In the genomic region with DNA sequence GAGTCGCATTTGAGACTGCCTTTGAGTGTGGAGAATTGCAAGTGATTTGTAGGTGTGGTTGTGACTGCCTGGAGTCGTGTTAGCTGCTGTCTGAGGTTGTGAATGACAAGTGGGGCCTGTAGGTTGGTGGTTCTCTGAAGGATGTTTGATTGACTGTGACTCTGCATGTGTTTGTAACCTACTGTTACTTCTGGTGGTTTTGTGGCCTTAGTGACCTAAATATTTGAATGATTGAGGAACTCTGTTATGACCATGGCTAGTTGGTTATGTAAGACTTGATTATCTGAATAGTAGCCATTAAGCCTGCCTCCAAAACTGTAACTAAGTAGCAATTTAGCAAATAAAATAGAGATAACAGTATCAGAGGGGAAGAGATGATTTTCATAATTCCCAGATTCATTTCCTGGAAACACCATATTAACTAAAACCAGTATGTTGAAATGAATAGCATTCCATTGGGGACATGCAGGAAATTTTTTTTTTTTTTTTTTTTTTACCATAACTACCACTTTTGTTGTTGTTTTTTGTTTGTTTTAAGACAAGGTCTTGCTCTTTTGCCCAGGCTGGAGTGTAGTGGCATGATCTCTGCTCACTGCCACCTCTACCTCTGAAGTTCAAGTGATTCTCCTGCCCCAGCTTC, we compare ENCODE assay signal across 8 cellular contexts. TPM values are rescaled to one million over a fixed set of nuclear protein-coding genes. Genes with fewer than 3 reads are reported as not detected.
DNase-seq lines count a peak whose midpoint lies in the region; ATAC-seq and TF ChIP-seq lines count a peak whose summit lies in the region.

No MANE protein-coding gene starts in this region.

- TF ChIP-seq CTCF in 22Rv1 (IDR thresholded peaks at IDR 0.05) = no peak
- TF ChIP-seq CTCF in mucosa of descending colon (IDR thresholded peaks at IDR 0.05) = no peak

- no peaks in the 10 kb centered on the region for H3K4me1 ChIP-seq in SJSA1 (replicated peaks)
- no peaks in the 10 kb centered on the region for H3K4me1 ChIP-seq in rectal smooth muscle tissue (ENCODE audit: control insufficient read depth, insufficient read depth, low read length)
- H3K4me1 ChIP-seq in mucosa of descending colon (ENCODE audit: low read depth) = peaks cover 3% of the 10 kb centered on the region

- no peaks in the 10 kb centered on the region for H3K36me3 ChIP-seq in SJSA1
- no peaks in the 10 kb centered on the region for H3K36me3 ChIP-seq in rectal smooth muscle tissue (ENCODE audit: control insufficient read depth, insufficient read depth, low read length)
- no peaks in the 10 kb centered on the region for H3K36me3 ChIP-seq in mucosa of descending colon (ENCODE audit: low read depth)

- H3K9me3 ChIP-seq in SJSA1 (replicated peaks) (peaks cover 15% of the 10 kb centered on the region; the same call in 1 of the 2 replicates), mucosa of descending colon (peaks cover 43% of the 10 kb centered on the region)

- intact Hi-C loops in mucosa of descending colon (cut with DNase I, micrococcal nuclease) = no loop called here

- DNase-seq in SJSA1 (ENCODE audit: low read depth in 1 of 2, low spot score in 2 of 2) = no peak
- DNase-seq in fibroblast of peridontal ligament (ENCODE audit: extremely low read depth) = peak; percentile 32
- no peak for DNase-seq in mucosa of descending colon

- ATAC-seq in GM18868 (IDR thresholded peaks at IDR 0.05; ENCODE audit: unreplicated experiment) (peak; percentile 23), GM19397 (IDR thresholded peaks at IDR 0.05; ENCODE audit: unreplicated experiment) (no peak), HG02759 (IDR thresholded peaks at IDR 0.05; ENCODE audit: unreplicated experiment) (no peak), mucosa of descending colon (no peak)

- H3K27ac ChIP-seq in 22Rv1 (peak overlapping the region; percentile 47), SJSA1 (no peak overlapping the region), rectal smooth muscle tissue (ENCODE audit: low read depth, low read length) (no peak overlapping the region)

- H3K27me3 ChIP-seq in SJSA1 (replicated peaks) (no peaks in the 10 kb centered on the region), rectal smooth muscle tissue (ENCODE audit: control insufficient read depth, insufficient read depth, low read length) (no peaks in the 10 kb centered on the region)

- H3K4me3 ChIP-seq in SJSA1 (peak overlapping the region; percentile 38), rectal smooth muscle tissue (ENCODE audit: low read length) (peak overlapping the region; percentile 73), mucosa of descending colon (no peak overlapping the region)

- H3K9ac ChIP-seq in rectal smooth muscle tissue (ENCODE audit: low read length) = no peak overlapping the region

RNA-seq across cellular contexts. Expression of a gene that starts 0.8 kb away (rescaled TPM):
- total RNA-seq in SJSA1 (2014; rRNA removed; shearing (Covaris generic)) = 0.16 and 1.2 TPM in 2 replicates
- 10 to 100 TPM in 1 of 3 donors, 1 to 10 TPM in 1, under 1 TPM in 1; 0.78 to 15.4 (median 1.2) TPM for total RNA-seq in mucosa of descending colon

RNA-seq across cellular contexts. Expression of a gene that starts 32.9 kb away (rescaled TPM):
- total RNA-seq in SJSA1 (2014; rRNA removed; shearing (Covaris generic)) = 2.1 and 3.4 TPM in 2 replicates
- 10 to 100 TPM in 1 of 3 donors, 1 to 10 TPM in 2; 6.5 to 13.8 (median 9.4) TPM for total RNA-seq in mucosa of descending colon
